ENCODE assay signal across 8 cellular contexts in the genomic region with DNA sequence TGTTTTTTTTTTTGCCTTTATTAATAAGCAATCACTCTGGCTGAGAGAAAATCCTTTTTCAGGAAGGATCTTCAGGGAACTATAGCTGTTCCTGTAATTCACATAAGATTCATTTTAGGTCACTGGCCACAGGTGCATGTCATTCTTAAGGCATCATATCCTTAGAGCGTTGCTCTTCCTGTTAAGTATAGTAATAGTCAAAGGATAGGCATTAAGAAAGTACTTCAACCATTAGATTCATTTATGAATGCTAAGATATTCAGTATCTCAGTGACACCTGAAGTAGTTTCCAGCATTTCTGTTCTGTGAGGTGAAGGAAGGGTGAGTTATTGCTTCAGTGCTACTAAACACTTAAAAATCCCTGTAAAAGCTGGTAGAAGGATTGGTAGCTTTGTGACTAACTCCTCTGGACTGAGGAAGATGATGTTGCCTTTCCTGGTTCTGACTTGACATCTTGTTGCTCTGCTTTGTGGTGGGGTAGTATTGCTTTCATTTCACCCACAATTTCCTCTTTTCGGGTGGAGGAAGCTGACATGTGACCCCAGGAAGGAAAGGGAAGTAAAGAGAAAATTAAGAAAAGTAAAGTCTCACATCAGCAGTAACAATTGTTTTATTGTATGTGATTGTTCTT. TPM values are rescaled to one million over a fixed set of nuclear protein-coding genes. Genes with fewer than 3 reads are reported as not detected.
A peak's percentile ranks its signal among the peaks of the same experiment; 100 is the strongest.
DNase-seq lines count a peak whose midpoint lies in the region; ATAC-seq and TF ChIP-seq lines count a peak whose summit lies in the region.

No MANE protein-coding gene starts in this region.

- H3K9me3 Mint-ChIP-seq in activated CD4-positive, alpha-beta T cell treated with anti-CD3 and anti-CD28 coated beads for 36 hours (ENCODE audit: low read depth): no peaks in the 10 kb centered on the region

- 68% methylated on average over 2 of the region's 2 CpGs for WGBS in smooth muscle cell (ENCODE audit: low lambda C conversion rate)

- no peaks in the 10 kb centered on the region for H3K27me3 Mint-ChIP-seq in activated CD4-positive, alpha-beta T cell treated with anti-CD3 and anti-CD28 coated beads for 36 hours

- H3K4me1 ChIP-seq in smooth muscle cell (ENCODE audit: low read depth): no peaks in the 10 kb centered on the region

- no peaks in the 10 kb centered on the region for H3K36me3 Mint-ChIP-seq in activated CD4-positive, alpha-beta T cell treated with anti-CD3 and anti-CD28 coated beads for 36 hours (ENCODE audit: low read depth)

- H3K27me3 ChIP-seq in smooth muscle cell (ENCODE audit: low read depth): no peaks in the 10 kb centered on the region

- H3K4me1 Mint-ChIP-seq in activated CD4-positive, alpha-beta T cell treated with anti-CD3 and anti-CD28 coated beads for 36 hours: peaks cover 26% of the 10 kb centered on the region

- intact Hi-C loops in activated CD4-positive, alpha-beta T cell treated with anti-CD3 and anti-CD28 coated beads for 36 hours (cut with DNase I, micrococcal nuclease): no loop called here

- ATAC-seq in activated CD4-positive, alpha-beta T cell treated with anti-CD3 and anti-CD28 coated beads for 36 hours: peak; percentile 73
- ATAC-seq in HG02759 (IDR thresholded peaks at IDR 0.05; ENCODE audit: unreplicated experiment): peak; percentile 83
- peak; percentile 85 for ATAC-seq in esophagus mucosa

- no peaks in the 10 kb centered on the region for H3K9me3 ChIP-seq in smooth muscle cell (replicated peaks; ENCODE audit: low read depth)

- H4K20me1 ChIP-seq in smooth muscle cell (ENCODE audit: low read depth): peaks cover 98% of the 10 kb centered on the region

- CTCF ChIA-PET in activated CD4-positive, alpha-beta T cell treated with anti-CD3 and anti-CD28 coated beads for 36 hours (lab: Charles Lee): interaction anchor here (0.8 to 1.4 kb wide), 4 partner anchors 30 to 239 kb away, joined by 3 to 4 read pairs (median 3); partner anchors contain the start of gene RNF169

- H3K36me3 ChIP-seq in smooth muscle cell (ENCODE audit: low read depth): no peaks in the 10 kb centered on the region

- H3K27ac ChIP-seq in smooth muscle cell (ENCODE audit: low read depth): peak overlapping the region; percentile 0

- peak overlapping the region; percentile 11 for H3K4me2 ChIP-seq in smooth muscle cell

- no peak overlapping the region for H3K4me3 ChIP-seq in smooth muscle cell

- no peak for TF ChIP-seq CTCF in smooth muscle cell (IDR thresholded peaks at IDR 0.05; ENCODE audit: borderline replicate concordance, insufficient read depth, poor library complexity, severe bottlenecking)

- H3K9ac ChIP-seq in smooth muscle cell (ENCODE audit: low read depth): no peak overlapping the region

- peak overlapping the region; percentile 58 for H3K27ac Mint-ChIP-seq in activated CD4-positive, alpha-beta T cell treated with anti-CD3 and anti-CD28 coated beads for 36 hours

- H3K4me3 Mint-ChIP-seq in activated CD4-positive, alpha-beta T cell treated with anti-CD3 and anti-CD28 coated beads for 36 hours: no peak overlapping the region

- DNase-seq in activated CD4-positive, alpha-beta T cell treated with anti-CD3 and anti-CD28 coated beads for 36 hours: no peak
- DNase-seq in activated CD4-positive, alpha-beta T cell treated with anti-CD3 and anti-CD28 coated beads, Interleukin-2, amount 50 U/mL, for 48 hours: no peak
- DNase-seq in OCI-M1 (lab: John Stamatoyannopoulos, UW): peak; percentile 94
- DNase-seq in smooth muscle cell (lab: John Stamatoyannopoulos, UW; ENCODE audit: unreplicated experiment): no peak
- no peak for DNase-seq in NCI-H1436 (lab: John Stamatoyannopoulos, UW)
- no peak for DNase-seq in stimulated activated CD4-positive, alpha-beta T cell treated with anti-CD3 and anti-CD28 coated beads, Interleukin-12 subunit alpha, Interleukin-12 subunit beta, amount 100 ng/mL, for 4 hours

- no peak overlapping the region for H2AFZ ChIP-seq in smooth muscle cell (ENCODE audit: low read depth)

- no peaks in the 10 kb centered on the region for H3F3A ChIP-seq in smooth muscle cell (ENCODE audit: low read depth)

- POLR2A ChIA-PET in activated CD4-positive, alpha-beta T cell treated with anti-CD3 and anti-CD28 coated beads for 36 hours (lab: Charles Lee): interaction anchor here (0.6 kb wide), 1 partner anchor 78 kb away, joined by 8 read pairs; no protein-coding TSS in a partner anchor

- peaks cover 82% of the 10 kb centered on the region for H3K79me2 ChIP-seq in smooth muscle cell (ENCODE audit: low read depth)

RNA-seq across cellular contexts. Expression of gene RNF169, which starts 34.7 kb away (rescaled TPM):
- 10 to 100 TPM; 15.3 to 16.0 TPM for total RNA-seq in activated CD4-positive, alpha-beta T cell treated with anti-CD3 and anti-CD28 coated beads for 36 hours
- 12.4 TPM for total RNA-seq in esophagus mucosa
- total RNA-seq in smooth muscle cell: 13.6 and 17.6 TPM in 2 replicates
- 2.2 and 3.2 TPM in 2 replicates for polyA plus RNA-seq in smooth muscle cell

RNA-seq across cellular contexts. Expression of gene CHRDL2, which starts 52.1 kb away (rescaled TPM):
- total RNA-seq in activated CD4-positive, alpha-beta T cell treated with anti-CD3 and anti-CD28 coated beads for 36 hours: not detected
- total RNA-seq in esophagus mucosa (2.0 TPM), smooth muscle cell (7.3 and 13.8 TPM in 2 replicates)
- polyA plus RNA-seq in smooth muscle cell: 71.4 and 98.6 TPM in 2 replicates
